Comparison of ENCODE assay signal across 14 cellular contexts in genomic region chr11:94597896-94598295, GRCh38. TPM values are rescaled to one million over a fixed set of nuclear protein-coding genes. Genes with fewer than 3 reads are reported as not detected.
DNase-seq lines count a peak whose midpoint lies in the region; ATAC-seq, FAIRE-seq and TF ChIP-seq lines count a peak whose summit lies in the region.
"Had no signal": no experiment of that assay in that cellular context is flagged by ENCODE, and none has a peak within 500 bp of the region (broad histone marks: within the 10 kb centered on the region; RNA-seq: fewer than 3 reads in every experiment).

No MANE protein-coding gene starts in this region.

- H3K27ac ChIP-seq in small intestine (ENCODE audit: low read depth in 1 of 2, low read length in 1 of 2), result no peak overlapping the region
- H3K27ac ChIP-seq in vagina, result no peak overlapping the region
- H3K27ac ChIP-seq: SK-N-MC had no signal

- H3K36me3 ChIP-seq in small intestine (ENCODE audit: control insufficient read depth in 2 of 2, insufficient read depth in 2 of 2, low read length in 2 of 2) (peaks cover 0 to 5% of the 10 kb centered on the region in 2 donors), vagina (no peaks in the 10 kb centered on the region)

- H3K9me3 ChIP-seq in small intestine (ENCODE audit: control insufficient read depth, low read depth) (no peaks in the 10 kb centered on the region), vagina (no peaks in the 10 kb centered on the region)

- H3K4me1 ChIP-seq in small intestine (ENCODE audit: control insufficient read depth in 2 of 2, insufficient read depth in 1 of 2, low read depth in 1 of 2, low read length in 1 of 2) (no peaks in the 10 kb centered on the region), vagina (no peaks in the 10 kb centered on the region)

- 36 to 51% (median 44%) methylated on average over 2 of the region's 2 CpGs for WGBS in small intestine, 3 donors

- TF ChIP-seq CTCF in choroid plexus epithelial cell (conservative IDR thresholded peaks at IDR 0.05; ENCODE audit: low read depth, low read length), result peak; percentile 62
- no peak for TF ChIP-seq CTCF in vagina (IDR thresholded peaks at IDR 0.05)

- ATAC-seq in GM18519 (IDR thresholded peaks at IDR 0.05; ENCODE audit: low FRiP score, unreplicated experiment) (no peak), GM21786 (IDR thresholded peaks at IDR 0.05; ENCODE audit: unreplicated experiment) (no peak)

- TF ChIP-seq POLR2A in vagina (IDR thresholded peaks at IDR 0.05), result no peak

- no peak for FAIRE-seq in small intestine (lab: Jason Lieb, UNC)
- FAIRE-seq: keratinocyte had no signal

- intact Hi-C loops in vagina (cut with DNase I), result no loop called here

- H3K4me3 ChIP-seq in choroid plexus epithelial cell (ENCODE audit: low read depth, low read length) (no peak overlapping the region), small intestine (ENCODE audit: low read depth in 1 of 2, low read length in 2 of 2) (no peak overlapping the region), vagina (no peak overlapping the region)
- H3K4me3 ChIP-seq: SK-N-MC had no signal

- H3K27me3 ChIP-seq in small intestine (ENCODE audit: control insufficient read depth in 2 of 2, insufficient read depth in 2 of 2, low read length in 2 of 2) (no peaks in the 10 kb centered on the region), vagina (no peaks in the 10 kb centered on the region)

- peak; percentile 22 for DNase-seq in NCI-H146 (lab: John Stamatoyannopoulos, UW)
- DNase-seq in NCI-H146 treated with DMSO at 0.1 percent for 48 hours (lab: John Stamatoyannopoulos, UW; ENCODE audit: unreplicated experiment), result no peak
- DNase-seq in NOMO-1 (lab: John Stamatoyannopoulos, UW; ENCODE audit: unreplicated experiment in 2 of 2), result peak; percentile 32 to 36
- DNase-seq in choroid plexus epithelial cell (ENCODE audit: low read depth), result peak; percentile 83
- DNase-seq in small intestine, result peak; percentile 50
- DNase-seq in vagina (ENCODE audit: extremely low spot score in 2 of 2), result no peak
- DNase-seq: amniotic stem cell; NCI-H1930; nucleus accumbens; stimulated activated CD4-positive, alpha-beta T cell treated with anti-CD3 and anti-CD28 coated beads, Interleukin-1b, Interleukin-23, amount 100 ng/mL, for 48 hours had no signal

RNA-seq across cellular contexts. Expression of gene PIWIL4, which starts 30.7 kb away (rescaled TPM):
- 10 to 100 TPM in 2 of 3 donors, 1 to 10 TPM in 1; 8.0 to 23.5 (median 15.4) TPM for polyA plus RNA-seq in small intestine
- total RNA-seq in vagina, result 3.2 TPM

RNA-seq across cellular contexts. Expression of gene FUT4, which starts 54.2 kb away (rescaled TPM):
- polyA plus RNA-seq in small intestine, result 10 to 100 TPM in 1 of 3 donors, 1 to 10 TPM in 2; 6.0 to 15.9 (median 8.6) TPM
- total RNA-seq in vagina, result 6.1 TPM

Comparison
In these comparisons a context has a peak if more than half of its experiments do, and no peak if none do; other contexts are left out.
1. DNase-seq: peak in NCI-H146 (single experiment), NOMO-1 (2 of 2), choroid plexus epithelial cell (single experiment) and small intestine (single experiment); none in NCI-H146 treated with DMSO at 0.1 percent for 48 hours (single experiment) and vagina (0 of 2).